Comparison of ENCODE assay signal across 8 cellular contexts in genomic region chr18:61893971-61894750, GRCh38.
A peak's percentile ranks its signal among the peaks of the same experiment; 100 is the strongest.
DNase-seq lines count a peak whose midpoint lies in the region; ATAC-seq and TF ChIP-seq lines count a peak whose summit lies in the region.

No MANE protein-coding gene starts in this region.

- TF ChIP-seq CTCF in choroid plexus epithelial cell (conservative IDR thresholded peaks at IDR 0.05; ENCODE audit: low read depth, low read length), result peak; percentile 24

- peak overlapping the region; percentile 79 for H3K4me3 ChIP-seq in choroid plexus epithelial cell (ENCODE audit: low read depth, low read length)

- peak overlapping the region; percentile 81 for H3K27ac ChIP-seq in layer of hippocampus (ENCODE audit: low read depth, low read length)

- H3K27me3 ChIP-seq in layer of hippocampus (ENCODE audit: control insufficient read depth, insufficient read depth, low read length), result no peaks in the 10 kb centered on the region

- DNase-seq in NCI-H1436 treated with DMSO at 0.1 percent for 48 hours (lab: John Stamatoyannopoulos, UW) (peak; percentile 41), choroid plexus epithelial cell (ENCODE audit: low read depth) (peak; percentile 66), cortex of kidney (lab: John Stamatoyannopoulos, UW) (no peak)
- DNase-seq in stimulated activated CD4-positive, alpha-beta T cell treated with anti-CD3 and anti-CD28 coated beads, Interleukin-15, amount 100 ng/mL, for 24 hours, result peak; percentile 80

- ATAC-seq in GM18498 (IDR thresholded peaks at IDR 0.05; ENCODE audit: unreplicated experiment), result peak; percentile 90
- peak; percentile 78 for ATAC-seq in HG02678 (IDR thresholded peaks at IDR 0.05; ENCODE audit: unreplicated experiment)
- peak; percentile 77 to 78 for ATAC-seq in activated CD4-positive, CD25-positive, alpha-beta regulatory T cell treated with anti-CD3 and anti-CD28 coated beads, Interleukin-2, amount 50 U/mL, for 24 hours
